In genomic region chr11:76155455-76156232, GRCh38 we compare ENCODE assay signal across 11 cellular contexts. TPM values are rescaled to one million over a fixed set of nuclear protein-coding genes. Genes with fewer than 3 reads are reported as not detected.
"Had no signal": no experiment of that assay in that cellular context is flagged by ENCODE, and none has a peak within 500 bp of the region (broad histone marks: within the 10 kb centered on the region; RNA-seq: fewer than 3 reads in every experiment).

No MANE protein-coding gene starts in this region.

- H3K4me3 ChIP-seq: esophagus squamous epithelium, lower lobe of right lung, suprapubic skin had no signal

- H3K9me3 ChIP-seq: esophagus squamous epithelium, lower lobe of right lung, suprapubic skin had no signal

- H3K27ac ChIP-seq: esophagus squamous epithelium, lower lobe of right lung, suprapubic skin had no signal

- H3K27me3 ChIP-seq: esophagus squamous epithelium, suprapubic skin had no signal

- ATAC-seq: activated naive CD4-positive, alpha-beta T cell treated with anti-CD3 and anti-CD28 coated beads, Interleukin-2, amount 50 U/mL, for 72 hours; activated T-cell treated with anti-CD3 and anti-CD28 coated beads, Interleukin-2, amount 50 U/mL, for 72 hours; effector memory CD8-positive, alpha-beta T cell; lower lobe of right lung had no signal

- DNase-seq: activated CD4-positive, alpha-beta T cell treated with anti-CD3 and anti-CD28 coated beads, Interleukin-2, amount 50 U/mL, for 4 hours; activated T-cell treated with anti-CD3 and anti-CD28 coated beads, Interleukin-2, amount 50 U/mL, for 72 hours; effector memory CD8-positive, alpha-beta T cell; esophagus squamous epithelium; hippocampal formation; lower lobe of right lung; occipital lobe had no signal

- H3K36me3 ChIP-seq: esophagus squamous epithelium, lower lobe of right lung, suprapubic skin had no signal

RNA-seq across cellular contexts. Expression of gene WNT11, which starts 50.7 kb away (rescaled TPM):
- total RNA-seq: bronchial epithelial cell had no signal
- polyA plus RNA-seq: keratinocyte had no signal
